10 cellular contexts compared by ENCODE assay signal in the genomic region with DNA sequence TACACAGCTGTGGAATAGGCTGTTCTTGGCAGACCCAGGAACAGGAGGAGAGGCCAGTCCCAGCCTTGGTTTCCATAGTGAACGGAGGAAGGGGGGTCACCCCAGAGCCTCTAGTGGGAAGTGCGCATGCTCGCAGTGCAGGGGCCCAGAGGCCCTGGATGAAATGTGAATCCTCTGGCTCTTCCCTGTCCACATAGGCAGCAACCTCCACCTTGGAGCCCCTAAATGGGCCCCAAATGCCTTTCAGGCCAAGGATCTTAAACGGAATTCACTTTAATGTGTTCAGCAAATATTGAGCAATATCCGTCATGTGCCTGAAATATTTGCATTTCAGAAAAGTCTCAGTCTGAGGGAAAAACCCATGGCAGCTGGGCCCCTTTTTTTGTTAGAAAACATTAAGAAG. TPM values are rescaled to one million over a fixed set of nuclear protein-coding genes. Genes with fewer than 3 reads are reported as not detected.
DNase-seq lines count a peak whose midpoint lies in the region; ATAC-seq and TF ChIP-seq lines count a peak whose summit lies in the region.
"Had no signal": no experiment of that assay in that cellular context is flagged by ENCODE, and none has a peak within 500 bp of the region (broad histone marks: within the 10 kb centered on the region; RNA-seq: fewer than 3 reads in every experiment).

No MANE protein-coding gene starts in this region.

- H3K36me3 ChIP-seq in parathyroid adenoma (ENCODE audit: control insufficient read depth, insufficient read depth, low read length) (no peaks in the 10 kb centered on the region), MG63 (no peaks in the 10 kb centered on the region)

- H3K9me3 ChIP-seq in parathyroid adenoma (ENCODE audit: control insufficient read depth, low read length) (no peaks in the 10 kb centered on the region), MG63 (no peaks in the 10 kb centered on the region)

- H3K4me1 Mint-ChIP-seq in WTC11, result peaks cover 21% of the 10 kb centered on the region
- no peaks in the 10 kb centered on the region for H3K4me1 Mint-ChIP-seq in activated T-cell treated with anti-CD3 and anti-CD28 coated beads, Interleukin-2, amount 50 U/mL, for 72 hours (ENCODE audit: low read depth)

- CTCF ChIA-PET in WTC11 (lab: Charles Lee), result interaction anchor here (1.0 to 1.3 kb wide), 2 partner anchors 72 to 167 kb away, joined by 3 read pairs; no protein-coding TSS in a partner anchor

- DNase-seq in DMS 273 (lab: John Stamatoyannopoulos, UW; ENCODE audit: unreplicated experiment) (peak; percentile 70), WTC11 (ENCODE audit: low spot score) (peak; percentile 41), left ventricle myocardium superior (peak; percentile 62), GDM1 (lab: John Stamatoyannopoulos, UW) (no peak), MG63 (no peak)
- no peak for DNase-seq in activated T-cell treated with anti-CD3 and anti-CD28 coated beads, Interleukin-2, amount 50 U/mL, for 72 hours
- DNase-seq: stimulated activated naive CD4-positive, alpha-beta T cell treated with Interleukin-2 at 50 U/mL for 16 hours had no signal

- no peaks in the 10 kb centered on the region for H3K79me2 ChIP-seq in parathyroid adenoma

- peaks cover 4% of the 10 kb centered on the region for H3K27me3 Mint-ChIP-seq in WTC11 (ENCODE audit: low read depth)
- H3K27me3 Mint-ChIP-seq in activated T-cell treated with anti-CD3 and anti-CD28 coated beads, Interleukin-2, amount 50 U/mL, for 72 hours (ENCODE audit: low read depth), result no peaks in the 10 kb centered on the region

- intact Hi-C loops in left ventricle myocardium superior (cut with micrococcal nuclease), result no loop called here

- peaks cover 40% of the 10 kb centered on the region for H3K36me3 Mint-ChIP-seq in WTC11
- peaks cover 0 to 1% of the 10 kb centered on the region in 2 donors for H3K36me3 Mint-ChIP-seq in activated T-cell treated with anti-CD3 and anti-CD28 coated beads, Interleukin-2, amount 50 U/mL, for 72 hours (ENCODE audit: insufficient read depth in 2 of 2)

- H3K4me2 ChIP-seq in parathyroid adenoma (ENCODE audit: low read length), result no peak overlapping the region

- H3K27me3 ChIP-seq in parathyroid adenoma (ENCODE audit: control insufficient read depth, insufficient read depth, low read length) (no peaks in the 10 kb centered on the region), MG63 (no peaks in the 10 kb centered on the region; the same call in 1 of the 2 replicates)

- no peak overlapping the region for H3K9ac ChIP-seq in parathyroid adenoma

- no peak overlapping the region for H3K4me3 Mint-ChIP-seq in WTC11
- no peak overlapping the region for H3K4me3 Mint-ChIP-seq in activated T-cell treated with anti-CD3 and anti-CD28 coated beads, Interleukin-2, amount 50 U/mL, for 72 hours

- ATAC-seq in WTC11, result peak; percentile 65
- ATAC-seq in left ventricle myocardium superior, result peak; percentile 89
- no peak for ATAC-seq in HG03139 (IDR thresholded peaks at IDR 0.05; ENCODE audit: unreplicated experiment)
- no peak for ATAC-seq in activated T-cell treated with anti-CD3 and anti-CD28 coated beads, Interleukin-2, amount 50 U/mL, for 72 hours (replicated peaks in 1 of 2)

- POLR2A ChIA-PET in WTC11 (lab: Charles Lee), result no interaction called here

- H2AFZ ChIP-seq in parathyroid adenoma, result peak overlapping the region; percentile 76

- no peak overlapping the region for H3K27ac Mint-ChIP-seq in WTC11
- no peak overlapping the region for H3K27ac Mint-ChIP-seq in activated T-cell treated with anti-CD3 and anti-CD28 coated beads, Interleukin-2, amount 50 U/mL, for 72 hours

- H3K9me3 Mint-ChIP-seq in WTC11, result peaks cover 54% of the 10 kb centered on the region
- peaks cover 2 to 4% of the 10 kb centered on the region in 2 donors for H3K9me3 Mint-ChIP-seq in activated T-cell treated with anti-CD3 and anti-CD28 coated beads, Interleukin-2, amount 50 U/mL, for 72 hours

- no peak for TF ChIP-seq CTCF in WTC11 (IDR thresholded peaks at IDR 0.05)
- no peak for TF ChIP-seq CTCF in parathyroid adenoma (IDR thresholded peaks at IDR 0.05)

- H3K4me1 ChIP-seq in parathyroid adenoma, result no peaks in the 10 kb centered on the region

- H3K27ac ChIP-seq in parathyroid adenoma, result peak overlapping the region; percentile 53

- no peak overlapping the region for H3K4me3 ChIP-seq in parathyroid adenoma (ENCODE audit: low read depth, low read length)
- H3K4me3 ChIP-seq in MG63, result no peak overlapping the region

TF ChIP-seq in WTC11, 78 proteins besides CTCF, POLR2A, EP300 and RAD21:
- TF ChIP-seq JAZF1 (CRISPR knock-in tag; IDR thresholded peaks at IDR 0.05) (no peak), GABPB1 (CRISPR knock-in tag; IDR thresholded peaks at IDR 0.05) (peak; percentile 21; the same call in 1 of the 2 replicates)

RNA-seq across cellular contexts. Expression of a gene that starts 3.3 kb away (rescaled TPM):
- total RNA-seq in WTC11 (2021) (40.0 to 49.7 TPM (median 45.1 TPM) in 3 replicates), left ventricle myocardium superior (35.5 TPM)
- total RNA-seq in MG63 (2014; rRNA removed; shearing (Covaris generic); ENCODE audit: low replicate concordance), result 42.0 and 43.3 TPM in 2 replicates
- 1 to 10 TPM; 1.5 to 1.6 TPM for total RNA-seq in activated T-cell treated with anti-CD3 and anti-CD28 coated beads, Interleukin-2, amount 50 U/mL, for 72 hours

RNA-seq across cellular contexts. Expression of a gene that starts 42.8 kb away (rescaled TPM):
- total RNA-seq in WTC11 (2021) (10.7 to 12.4 TPM (median 11.2 TPM) in 3 replicates), left ventricle myocardium superior (0.05 TPM)
- not detected in 2 replicates for total RNA-seq in MG63 (2014; rRNA removed; shearing (Covaris generic); ENCODE audit: low replicate concordance)
- total RNA-seq in activated T-cell treated with anti-CD3 and anti-CD28 coated beads, Interleukin-2, amount 50 U/mL, for 72 hours, result not detected
- total RNA-seq: endothelial cell of umbilical vein had no signal

Comparison
In these comparisons a context has a peak if more than half of its experiments do, and no peak if none do; other contexts are left out.
1. DNase-seq: peak in DMS 273 (single experiment), WTC11 (single experiment) and left ventricle myocardium superior (single experiment); none in GDM1 (single experiment), MG63 (single experiment) and activated T-cell treated with anti-CD3 and anti-CD28 coated beads, Interleukin-2, amount 50 U/mL, for 72 hours (0 of 2).
2. ATAC-seq: peak in WTC11 (single experiment) and left ventricle myocardium superior (single experiment); none in HG03139 (single experiment) and activated T-cell treated with anti-CD3 and anti-CD28 coated beads, Interleukin-2, amount 50 U/mL, for 72 hours (0 of 2).
3. RNA of a gene that starts 3.3 kb away (total RNA-seq): 42.0 to 43.3 TPM in MG63, 40.0 to 49.7 TPM in WTC11 and 35.5 TPM in left ventricle myocardium superior (single experiment); 1.5 to 1.6 TPM in activated T-cell treated with anti-CD3 and anti-CD28 coated beads, Interleukin-2, amount 50 U/mL, for 72 hours; every median in the first group is over 10 times any median in the second.
4. RNA of a gene that starts 42.8 kb away (total RNA-seq): 10.7 to 12.4 TPM in WTC11; 0.05 TPM in left ventricle myocardium superior (single experiment), not detected in MG63 and not detected in activated T-cell treated with anti-CD3 and anti-CD28 coated beads, Interleukin-2, amount 50 U/mL, for 72 hours; every median in the first group is over 10 times any median in the second.